In the genomic region with DNA sequence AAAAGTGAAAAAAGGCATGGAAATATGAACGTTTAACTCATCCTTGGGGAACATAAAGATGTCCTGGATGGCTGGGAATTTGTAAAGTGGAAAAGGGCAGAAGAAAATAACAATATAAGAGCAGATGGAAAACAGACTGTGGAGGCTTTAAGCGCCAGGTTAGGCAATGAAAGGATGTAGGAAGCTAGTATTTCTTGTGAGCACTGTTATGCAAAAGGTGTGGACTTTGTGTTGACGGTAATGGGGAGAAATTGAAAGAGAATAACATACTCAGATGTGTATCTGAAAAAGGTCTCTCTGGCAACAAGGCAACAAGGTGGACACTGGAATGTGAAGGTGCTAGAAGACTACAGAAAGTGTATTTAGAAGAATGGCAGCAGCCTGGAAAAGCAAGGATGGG, we compare ENCODE assay signal across 24 cellular contexts.
DNase-seq lines count a peak whose midpoint lies in the region; ATAC-seq, FAIRE-seq and TF ChIP-seq lines count a peak whose summit lies in the region.
"Had no signal": no experiment of that assay in that cellular context is flagged by ENCODE, and none has a peak within 500 bp of the region (broad histone marks: within the 10 kb centered on the region; RNA-seq: fewer than 3 reads in every experiment).

No MANE protein-coding gene starts in this region.

- no peaks in the 10 kb centered on the region for H3K9me2 ChIP-seq in GM23338 (ENCODE audit: insufficient read depth)

- H3K27ac Mint-ChIP-seq in GM23338 (no peak overlapping the region), neural progenitor cell (no peak overlapping the region)
- H3K27ac Mint-ChIP-seq: CD14-positive monocyte; CD4-positive, alpha-beta T cell; CD8-positive, alpha-beta memory T cell had no signal

- WGBS in GM12878 (ENCODE audit: insufficient coverage, insufficient replicate concordance, low lambda C conversion rate, missing lambda C conversion rate) = 8% methylated on average over 3 of the region's 3 CpGs

- no peaks in the 10 kb centered on the region for H3K36me3 Mint-ChIP-seq in GM23338 (ENCODE audit: low read depth)
- H3K36me3 Mint-ChIP-seq in neural progenitor cell = no peaks in the 10 kb centered on the region
- H3K36me3 Mint-ChIP-seq: CD14-positive monocyte; CD8-positive, alpha-beta memory T cell had no signal

- H3K4me1 ChIP-seq in GM23338 (ENCODE audit: insufficient read depth) = peaks cover 10% of the 10 kb centered on the region
- no peaks in the 10 kb centered on the region for H3K4me1 ChIP-seq in GM12878 (ENCODE audit: control insufficient read depth, insufficient read depth, low read length)
- H3K4me1 ChIP-seq in neural progenitor cell = no peaks in the 10 kb centered on the region
- no peaks in the 10 kb centered on the region for H3K4me1 ChIP-seq in left lung
- H3K4me1 ChIP-seq: BE2C; BLaER1 treated with 17β-estradiol and CSF1 and Interleukin-3, amounts not matched to agents 10 nM and 100 nM had no signal

- H4K20me1 ChIP-seq in GM23338 (replicated peaks; ENCODE audit: insufficient read depth) = no peaks in the 10 kb centered on the region
- H4K20me1 ChIP-seq in GM12878 (ENCODE audit: control insufficient read depth, insufficient read depth) = no peaks in the 10 kb centered on the region
- no peaks in the 10 kb centered on the region for H4K20me1 ChIP-seq in neural progenitor cell (ENCODE audit: low read depth)
- H4K20me1 ChIP-seq: BLaER1 treated with 17β-estradiol and CSF1 and Interleukin-3, amounts not matched to agents 10 nM and 100 nM had no signal

- H3K9ac ChIP-seq in GM12878 (ENCODE audit: control insufficient read depth, insufficient read depth, low read length) (no peak overlapping the region), neural progenitor cell (no peak overlapping the region)
- H3K9ac ChIP-seq: BLaER1 treated with 17β-estradiol and CSF1 and Interleukin-3, amounts not matched to agents 10 nM and 100 nM had no signal

- POLR2A ChIA-PET in GM12878 (lab: Charles Lee) = no interaction called here

- H3K4me1 Mint-ChIP-seq in GM23338 = peaks cover 12% of the 10 kb centered on the region
- peaks cover 5% of the 10 kb centered on the region for H3K4me1 Mint-ChIP-seq in neural progenitor cell
- H3K4me1 Mint-ChIP-seq: CD14-positive monocyte; CD8-positive, alpha-beta memory T cell had no signal

- H3K9me3 Mint-ChIP-seq in GM23338 (no peaks in the 10 kb centered on the region), neural progenitor cell (peaks cover 4% of the 10 kb centered on the region)
- H3K9me3 Mint-ChIP-seq: CD4-positive, alpha-beta T cell had no signal

- no TSS peak for BruUV-seq in GM12878 (replicated peaks; lab: Mats Ljungman, UMichigan)

- TF ChIP-seq RAD21 in GM12878 (IDR thresholded peaks at IDR 0.05; ENCODE audit: insufficient read depth, low read depth, low read length) = no peak

- intact Hi-C loops in GM12878 (cut with micrococcal nuclease; ENCODE audit: unreplicated experiment) (no loop called here), left lung (cut with DNase I) (no loop called here)

- H2AFZ ChIP-seq in GM23338 (no peak overlapping the region), GM12878 (ENCODE audit: control insufficient read depth, low read depth, low read length) (no peak overlapping the region), neural progenitor cell (replicated peaks) (peak overlapping the region; percentile 1)

- peak; percentile 38 for DNase-seq in GM23338 (ENCODE audit: low spot score)
- no peak for DNase-seq in GM12878 (ENCODE audit: low read depth, low spot score)
- DNase-seq in neural progenitor cell (ENCODE audit: low spot score) = no peak
- DNase-seq in GM13976 (ENCODE audit: low spot score) = no peak
- no peak for DNase-seq in left lung
- DNase-seq in NCI-H146 (lab: John Stamatoyannopoulos, UW) = no peak
- DNase-seq: 8988T; ACHN; AML-193; BE2C; CD4-positive, alpha-beta T cell; CD8-positive, alpha-beta memory T cell; DMS 273 treated with DMSO at 0.1 percent for 48 hours; DMS79; GF-D8; GOT3; H7 had no signal

- CTCF ChIA-PET in GM12878 (lab: Yijun Ruan, JAX) = interaction anchor here (1.1 kb wide), 1 partner anchor 8 kb away, joined by 3 read pairs; no protein-coding TSS in a partner anchor

- H3K27me3 Mint-ChIP-seq in GM23338 (ENCODE audit: insufficient read depth, low read depth, poor library complexity) (no peaks in the 10 kb centered on the region), neural progenitor cell (ENCODE audit: insufficient read depth, low read depth) (peaks cover 3% of the 10 kb centered on the region)
- H3K27me3 Mint-ChIP-seq: CD4-positive, alpha-beta T cell; CD8-positive, alpha-beta memory T cell had no signal

- H3K4me2 ChIP-seq in GM23338 = peak overlapping the region; percentile 53
- H3K4me2 ChIP-seq in GM12878 (ENCODE audit: control insufficient read depth, insufficient read depth) = no peak overlapping the region
- no peak overlapping the region for H3K4me2 ChIP-seq in neural progenitor cell
- H3K4me2 ChIP-seq: A549; BLaER1 treated with 17β-estradiol and CSF1 and Interleukin-3, amounts not matched to agents 10 nM and 100 nM had no signal

- peak overlapping the region; percentile 8; the same call in 1 of the 2 replicates for H3K27ac ChIP-seq in GM23338 (ENCODE audit: low read depth)
- no peak overlapping the region for H3K27ac ChIP-seq in GM12878 (ENCODE audit: control insufficient read depth, insufficient read depth)
- no peak overlapping the region for H3K27ac ChIP-seq in neural progenitor cell
- H3K27ac ChIP-seq in left lung = no peak overlapping the region
- H3K27ac ChIP-seq: A549; BLaER1 treated with 17β-estradiol and CSF1 and Interleukin-3, amounts not matched to agents 10 nM and 100 nM had no signal

- no peak for TF ChIP-seq POLR2A in GM12878 (IDR thresholded peaks at IDR 0.05; ENCODE audit: low read depth, low read length)

- FAIRE-seq in GM12878 (lab: Jason Lieb, UNC) = no peak
- FAIRE-seq: A549, D721Med, GM12892, GM19239 had no signal

- in situ Hi-C loops in GM12878 (cut with MboI) (no loop called here), GM13976 (cut with MboI; ENCODE audit: low sequenced_read_pairs, unreplicated experiment) (no loop called here)

- H3K9me3 ChIP-seq in GM12878 (replicated peaks; ENCODE audit: control insufficient read depth, insufficient read depth, low read length) = no peaks in the 10 kb centered on the region; the same call in 2 of the 3 replicates
- H3K9me3 ChIP-seq in neural progenitor cell (ENCODE audit: low read depth) = no peaks in the 10 kb centered on the region
- H3K9me3 ChIP-seq in left lung = no peaks in the 10 kb centered on the region
- H3K9me3 ChIP-seq: A549; BE2C; BLaER1 treated with 17β-estradiol and CSF1 and Interleukin-3, amounts not matched to agents 10 nM and 100 nM had no signal

- TF ChIP-seq CTCF in GM23338 (conservative IDR thresholded peaks at IDR 0.05; ENCODE audit: low read depth in 2 of 2) (no peak), GM12878 (IDR thresholded peaks at IDR 0.05 in 2 of 3, conservative IDR thresholded peaks at IDR 0.05 in 1 of 3; ENCODE audit: control insufficient read depth in 2 of 3, extremely low read depth in 1 of 3, insufficient read depth in 1 of 3, low read depth in 3 of 3, low read length in 3 of 3) (no peak), neural progenitor cell (IDR thresholded peaks at IDR 0.05) (no peak), GM13976 (IDR thresholded peaks at IDR 0.05; ENCODE audit: borderline replicate concordance, control extremely low read depth, extremely low read depth, insufficient read depth, missing control alignments) (no peak), left lung (IDR thresholded peaks at IDR 0.05) (no peak)

- H3K79me2 ChIP-seq in GM23338 (replicated peaks; ENCODE audit: insufficient read depth) = no peaks in the 10 kb centered on the region
- H3K79me2 ChIP-seq in GM12878 (ENCODE audit: control insufficient read depth, insufficient read depth, low read length) = no peaks in the 10 kb centered on the region
- no peaks in the 10 kb centered on the region for H3K79me2 ChIP-seq in neural progenitor cell (ENCODE audit: low read depth)

- H3K4me3 ChIP-seq in GM23338 (no peak overlapping the region), GM12878 (no peak overlapping the region), neural progenitor cell (no peak overlapping the region), left lung (no peak overlapping the region)
- H3K4me3 ChIP-seq: A549; BLaER1 treated with 17β-estradiol and CSF1 and Interleukin-3, amounts not matched to agents 10 nM and 100 nM had no signal

- no peak for TF ChIP-seq EP300 in GM12878 (IDR thresholded peaks at IDR 0.05; ENCODE audit: borderline replicate concordance in 1 of 2, control insufficient read depth in 1 of 2, low read depth in 2 of 2, low read length in 2 of 2)

- H3K36me3 ChIP-seq in GM23338 (ENCODE audit: insufficient read depth) (no peaks in the 10 kb centered on the region), GM12878 (ENCODE audit: control insufficient read depth in 2 of 2, insufficient read depth in 2 of 2, low read length in 1 of 2) (no peaks in the 10 kb centered on the region), neural progenitor cell (no peaks in the 10 kb centered on the region), left lung (no peaks in the 10 kb centered on the region)
- H3K36me3 ChIP-seq: BE2C; BLaER1 treated with 17β-estradiol and CSF1 and Interleukin-3, amounts not matched to agents 10 nM and 100 nM had no signal

- peak; percentile 50; the same call in 2 of the 3 replicates for ATAC-seq in GM23338
- 0 out of 3 replicates have a peak, but pooled peaks have one; percentile 15 for ATAC-seq in GM12878
- ATAC-seq in left lung = no peak
- ATAC-seq: A549, HCT116 had no signal

- RAD21 ChIA-PET in GM12878 (lab: Charles Lee; ENCODE audit: unreplicated experiment) = interaction anchor here (0.8 kb wide), 1 partner anchor 33 kb away, joined by 4 read pairs; no protein-coding TSS in a partner anchor

- SMC1A ChIA-PET in GM12878 (lab: Charles Lee; ENCODE audit: uncharacterized antibody, unreplicated experiment) = interaction anchor here (0.8 to 2.8 kb wide), 4 partner anchors 10 to 209 kb away, joined by 3 to 9 read pairs (median 5); no protein-coding TSS in a partner anchor

- no peaks in the 10 kb centered on the region for H3K27me3 ChIP-seq in GM23338 (ENCODE audit: insufficient read depth)
- H3K27me3 ChIP-seq in GM12878 (replicated peaks in 1 of 2; ENCODE audit: control insufficient read depth in 2 of 2, insufficient read depth in 2 of 2, low read length in 1 of 2) = no peaks in the 10 kb centered on the region
- no peaks in the 10 kb centered on the region for H3K27me3 ChIP-seq in neural progenitor cell
- H3K27me3 ChIP-seq in left lung = no peaks in the 10 kb centered on the region
- H3K27me3 ChIP-seq: BE2C; BLaER1 treated with 17β-estradiol and CSF1 and Interleukin-3, amounts not matched to agents 10 nM and 100 nM had no signal

- no peak overlapping the region for H3K4me3 Mint-ChIP-seq in GM23338
- H3K4me3 Mint-ChIP-seq in neural progenitor cell = no peak overlapping the region
- H3K4me3 Mint-ChIP-seq: CD14-positive monocyte; CD4-positive, alpha-beta T cell; CD8-positive, alpha-beta memory T cell had no signal

- H3F3A ChIP-seq in GM23338 (replicated peaks; ENCODE audit: low read depth) (no peaks in the 10 kb centered on the region), neural progenitor cell (ENCODE audit: low read depth) (no peaks in the 10 kb centered on the region)

TF ChIP-seq in GM23338, 12 proteins besides CTCF, POLR2A, EP300 and RAD21 (continues in another document):
- no peak for TF ChIP-seq ZNF114 (CRISPR knock-in tag; IDR thresholded peaks at IDR 0.05)
- TF ChIP-seq EZH2 (IDR thresholded peaks at IDR 0.05; ENCODE audit: low read depth, unreplicated experiment) = no peak
